In genomic region chr4:106317815-106318214, GRCh38 we compare ENCODE assay signal across 14 cellular contexts. TPM values are rescaled to one million over a fixed set of nuclear protein-coding genes. Genes with fewer than 3 reads are reported as not detected.
A peak's percentile ranks its signal among the peaks of the same experiment; 100 is the strongest.
DNase-seq lines count a peak whose midpoint lies in the region; ATAC-seq and TF ChIP-seq lines count a peak whose summit lies in the region.
"Had no signal": no experiment of that assay in that cellular context is flagged by ENCODE, and none has a peak within 500 bp of the region (broad histone marks: within the 10 kb centered on the region; RNA-seq: fewer than 3 reads in every experiment).

No MANE protein-coding gene starts in this region.

- no peaks in the 10 kb centered on the region for H3F3A ChIP-seq in SU-DHL-6 (ENCODE audit: insufficient read depth)

- H4K20me1 ChIP-seq in SU-DHL-6 (ENCODE audit: low read depth, low read length) (no peaks in the 10 kb centered on the region), hepatocyte (ENCODE audit: insufficient read depth, poor library complexity, severe bottlenecking) (peaks cover 2% of the 10 kb centered on the region)

- H2AFZ ChIP-seq in SU-DHL-6 (ENCODE audit: low read depth, low read length, severe bottlenecking) (no peak overlapping the region), hepatocyte (no peak overlapping the region)

- H3K36me3 ChIP-seq in cardiac muscle cell (peaks cover under 1% of the 10 kb centered on the region), SU-DHL-6 (ENCODE audit: low read length) (no peaks in the 10 kb centered on the region), hepatocyte (replicated peaks; ENCODE audit: insufficient read depth, low read depth) (no peaks in the 10 kb centered on the region), thoracic aorta (no peaks in the 10 kb centered on the region)

- no peaks in the 10 kb centered on the region for H3K9me3 ChIP-seq in cardiac muscle cell (ENCODE audit: low read depth)
- H3K9me3 ChIP-seq in SU-DHL-6 (ENCODE audit: insufficient read depth, low read length), result no peaks in the 10 kb centered on the region
- no peaks in the 10 kb centered on the region for H3K9me3 ChIP-seq in hepatocyte (ENCODE audit: low read depth)
- no peaks in the 10 kb centered on the region for H3K9me3 ChIP-seq in thoracic aorta
- H3K9me3 ChIP-seq: ascending aorta had no signal

- H3K4me1 ChIP-seq in cardiac muscle cell (ENCODE audit: low read depth) (peaks cover 19% of the 10 kb centered on the region), hepatocyte (ENCODE audit: insufficient read depth) (peaks cover 10% of the 10 kb centered on the region), thoracic aorta (ENCODE audit: control insufficient read depth in 1 of 2, low read depth in 2 of 2) (peaks cover 30 to 60% of the 10 kb centered on the region in 2 donors)

- H3K79me2 ChIP-seq in SU-DHL-6 (ENCODE audit: insufficient read depth, low read length) (peaks cover 58% of the 10 kb centered on the region), hepatocyte (peaks cover 78% of the 10 kb centered on the region)

- no peak for DNase-seq in cardiac muscle cell (ENCODE audit: low read depth in 1 of 2, low spot score in 1 of 2)
- no peak for DNase-seq in cardiac septum (ENCODE audit: low spot score)
- DNase-seq in hepatocyte (ENCODE audit: low spot score), result no peak
- DNase-seq in thoracic aorta (ENCODE audit: low spot score), result no peak
- no peak for DNase-seq in NCI-H1436 treated with DMSO at 0.1 percent for 48 hours (lab: John Stamatoyannopoulos, UW)
- DNase-seq in germinal center (ENCODE audit: low spot score), result no peak
- DNase-seq: ACHN, islet precursor cell, KBM-7, NCI-H2171, nucleus accumbens had no signal

- H3K27ac ChIP-seq in cardiac muscle cell (peak overlapping the region; percentile 100), SU-DHL-6 (ENCODE audit: low read depth, low read length) (no peak overlapping the region), hepatocyte (peak overlapping the region; percentile 99), thoracic aorta (no peak overlapping the region)

- ATAC-seq in thoracic aorta (ENCODE audit: insufficient number of reproducible peaks, low FRiP score, low read depth), result no peak
- no peak for ATAC-seq in GM21786 (IDR thresholded peaks at IDR 0.05; ENCODE audit: unreplicated experiment)

- peak overlapping the region; percentile 89 for H3K4me2 ChIP-seq in SU-DHL-6 (ENCODE audit: low read depth, low read length, poor library complexity, severe bottlenecking)
- peak overlapping the region; percentile 89 for H3K4me2 ChIP-seq in hepatocyte

- H3K9ac ChIP-seq in SU-DHL-6 (ENCODE audit: low read length), result peak overlapping the region; percentile 83; the same call in 1 of the 2 replicates

- intact Hi-C loops in cardiac septum (cut with DNase I), result no loop called here

- H3K27me3 ChIP-seq in cardiac muscle cell (no peaks in the 10 kb centered on the region), SU-DHL-6 (ENCODE audit: low read length) (no peaks in the 10 kb centered on the region), hepatocyte (no peaks in the 10 kb centered on the region), thoracic aorta (replicated peaks; ENCODE audit: insufficient read depth) (no peaks in the 10 kb centered on the region)
- H3K27me3 ChIP-seq: ascending aorta had no signal

- TF ChIP-seq CTCF in cardiac muscle cell (IDR thresholded peaks at IDR 0.05; ENCODE audit: low read depth, low read length) (no peak), SU-DHL-6 (IDR thresholded peaks at IDR 0.05; ENCODE audit: insufficient read depth, low read length, poor library complexity, severe bottlenecking) (no peak), hepatocyte (IDR thresholded peaks at IDR 0.05; ENCODE audit: poor library complexity) (no peak), thoracic aorta (IDR thresholded peaks at IDR 0.05) (no peak)

- H3K4me3 ChIP-seq in cardiac muscle cell (no peak overlapping the region), SU-DHL-6 (ENCODE audit: insufficient read depth, low read length, poor library complexity, severe bottlenecking) (peak overlapping the region; percentile 77), hepatocyte (peak overlapping the region; percentile 74), thoracic aorta (peak overlapping the region; percentile 95)

- H3K9me2 ChIP-seq in SU-DHL-6 (replicated peaks; ENCODE audit: insufficient read depth, low read length), result no peaks in the 10 kb centered on the region
- H3K9me2 ChIP-seq in hepatocyte (replicated peaks; ENCODE audit: insufficient read depth), result no peaks in the 10 kb centered on the region

- 73% methylated on average over 1 of the region's 1 CpG for WGBS in hepatocyte (ENCODE audit: low lambda C conversion rate, missing lambda C conversion rate)

RNA-seq across cellular contexts. Expression of gene AIMP1, which starts 1.5 kb away (rescaled TPM):
- total RNA-seq in cardiac muscle cell (14.5 and 19.7 TPM in 2 replicates), cardiac septum (36.9 TPM), hepatocyte (28.3 and 33.7 TPM in 2 replicates), thoracic aorta (10 to 100 TPM; 12.6 to 37.3 TPM)
- polyA plus RNA-seq in cardiac muscle cell (49.1 and 70.5 TPM in 2 replicates), hepatocyte (53.7 and 56.6 TPM in 2 replicates)

RNA-seq across cellular contexts. Expression of gene TBCK, which starts 1.8 kb away (rescaled TPM):
- 34.1 and 36.1 TPM in 2 replicates for total RNA-seq in cardiac muscle cell
- polyA plus RNA-seq in cardiac muscle cell, result 32.6 and 36.9 TPM in 2 replicates
- total RNA-seq in cardiac septum, result 23.7 TPM
- 46.0 and 49.7 TPM in 2 replicates for total RNA-seq in hepatocyte
- polyA plus RNA-seq in hepatocyte, result 19.8 and 20.4 TPM in 2 replicates
- total RNA-seq in thoracic aorta, result 10 to 100 TPM; 32.9 to 46.3 TPM

RNA-seq across cellular contexts. Expression of gene GIMD1, which starts 50.8 kb away (rescaled TPM):
- total RNA-seq in cardiac muscle cell (not detected in 2 replicates), cardiac septum (not detected), hepatocyte (not detected in 2 replicates), thoracic aorta (not detected)
- polyA plus RNA-seq in cardiac muscle cell (not detected in 2 replicates), hepatocyte (not detected in 2 replicates)
- total RNA-seq: ascending aorta had no signal

Comparison
In these comparisons a context has a peak if more than half of its experiments do, and no peak if none do; other contexts are left out.
1. H3K27ac ChIP-seq: peak in cardiac muscle cell (single experiment) and hepatocyte (single experiment); none in SU-DHL-6 (single experiment) and thoracic aorta (0 of 2).